34 cellular contexts compared by ENCODE assay signal in genomic region chr14:62451221-62451620, GRCh38.
"Had no signal": no experiment of that assay in that cellular context is flagged by ENCODE, and none has a peak within 500 bp of the region (broad histone marks: within the 10 kb centered on the region; RNA-seq: fewer than 3 reads in every experiment).

No MANE protein-coding gene starts in this region.

- ATAC-seq: activated CD8-positive, alpha-beta T cell treated with anti-CD3 and anti-CD28 coated beads for 36 hours; activated naive CD4-positive, alpha-beta T cell treated with anti-CD3 and anti-CD28 coated beads, Interleukin-2, amount 50 U/mL, for 72 hours; activated T-cell treated with anti-CD3 and anti-CD28 coated beads, Interleukin-2, amount 50 U/mL, for 4 hours; activated T-cell treated with anti-CD3 and anti-CD28 coated beads, Interleukin-2, amount 50 U/mL, for 72 hours; activated T-helper 17 cell treated with anti-CD3 and anti-CD28 coated beads, Interleukin-2, amount 50 U/mL, for 72 hours; body of pancreas had no signal

- H3K27me3 Mint-ChIP-seq: activated B cell treated with CpG ODN at 0.5 μM for 24 hours; activated CD4-positive, alpha-beta memory T cell treated with anti-CD3 and anti-CD28 coated beads for 36 hours; activated CD4-positive, alpha-beta T cell treated with anti-CD3 and anti-CD28 coated beads, Interleukin-2, amount 10 ng/mL, durations not matched to agents 24 days and 14 days; activated CD8-positive, alpha-beta T cell treated with anti-CD3 and anti-CD28 coated beads for 36 hours; activated naive CD8-positive, alpha-beta T cell treated with anti-CD3 and anti-CD28 coated beads for 36 hours; activated T-helper 17 cell treated with anti-CD3 and anti-CD28 coated beads, Interleukin-2, amount 50 U/mL, for 72 hours had no signal

- H3K9me3 ChIP-seq: adrenal gland, body of pancreas had no signal

- H3K36me3 Mint-ChIP-seq: activated CD4-positive, alpha-beta memory T cell treated with anti-CD3 and anti-CD28 coated beads for 36 hours; activated naive CD4-positive, alpha-beta T cell treated with anti-CD3 and anti-CD28 coated beads, Interleukin-2, amount 50 U/mL, for 72 hours; activated naive CD8-positive, alpha-beta T cell treated with anti-CD3 and anti-CD28 coated beads for 36 hours had no signal

- H3K27ac Mint-ChIP-seq: activated B cell treated with CpG ODN at 0.5 μM for 24 hours; activated CD4-positive, alpha-beta memory T cell treated with anti-CD3 and anti-CD28 coated beads for 36 hours; activated CD4-positive, alpha-beta T cell treated with anti-CD3 and anti-CD28 coated beads, Interleukin-2, amount 10 ng/mL, durations not matched to agents 24 days and 14 days; activated CD8-positive, alpha-beta T cell treated with anti-CD3 and anti-CD28 coated beads for 36 hours; activated naive CD4-positive, alpha-beta T cell treated with anti-CD3 and anti-CD28 coated beads for 36 hours; activated naive CD4-positive, alpha-beta T cell treated with anti-CD3 and anti-CD28 coated beads, Interleukin-2, amount 50 U/mL, for 72 hours; activated naive CD8-positive, alpha-beta T cell treated with anti-CD3 and anti-CD28 coated beads for 36 hours; activated T-cell treated with anti-CD3 and anti-CD28 coated beads, Interleukin-2, amount 50 U/mL, for 72 hours; activated T-helper 1 cell treated with anti-CD3 and anti-CD28 coated beads, Interleukin-12 subunit alpha, Interleukin-12 subunit beta, Interleukin-2, Interleukin-4 antibody, amounts not matched to agents 30 ng/mL and 10 ng/mL and 1 ng/mL, durations not matched to agents 14 hours and 24 hours and 36 hours; activated T-helper 17 cell treated with anti-CD3 and anti-CD28 coated beads, Interleukin-2, amount 50 U/mL, for 72 hours; T-helper 1 cell treated with Interleukin-12 subunit alpha and Interleukin-12 subunit beta and Interleukin-4 antibody, amounts not matched to agents 30 μg/mL and 1 μg/mL, for 36 hours; T-helper 2 cell treated with Interferon-gamma antibody and Interleukin-4, amounts not matched to agents 5 μg/mL and 100 μg/mL, for 36 hours had no signal

- H3K4me1 ChIP-seq: adrenal gland, body of pancreas had no signal

- H3K4me3 ChIP-seq: adrenal gland, body of pancreas had no signal

- H3K36me3 ChIP-seq: adrenal gland had no signal

- H3K4me1 Mint-ChIP-seq: activated B cell treated with CpG ODN at 0.5 μM for 24 hours; activated CD4-positive, alpha-beta T cell treated with anti-CD3 and anti-CD28 coated beads, Interleukin-2, amount 10 ng/mL, durations not matched to agents 24 days and 14 days; activated naive CD8-positive, alpha-beta T cell treated with anti-CD3 and anti-CD28 coated beads for 36 hours; activated T-helper 17 cell treated with anti-CD3 and anti-CD28 coated beads, Interleukin-2, amount 50 U/mL, for 72 hours had no signal

- H3K27me3 ChIP-seq: adrenal gland, body of pancreas had no signal

- H3K4me3 Mint-ChIP-seq: activated B cell treated with CpG ODN at 0.5 μM for 24 hours; activated CD4-positive, alpha-beta memory T cell treated with anti-CD3 and anti-CD28 coated beads for 36 hours; activated CD4-positive, alpha-beta T cell treated with anti-CD3 and anti-CD28 coated beads, Interleukin-2, amount 10 ng/mL, durations not matched to agents 24 days and 14 days; activated CD8-positive, alpha-beta T cell treated with anti-CD3 and anti-CD28 coated beads for 36 hours; activated naive CD4-positive, alpha-beta T cell treated with anti-CD3 and anti-CD28 coated beads for 36 hours; activated naive CD8-positive, alpha-beta T cell treated with anti-CD3 and anti-CD28 coated beads for 36 hours; activated T-cell treated with anti-CD3 and anti-CD28 coated beads, Interleukin-2, amount 50 U/mL, for 4 hours; activated T-cell treated with anti-CD3 and anti-CD28 coated beads, Interleukin-2, amount 50 U/mL, for 72 hours; activated T-helper 1 cell treated with anti-CD3 and anti-CD28 coated beads, Interleukin-12 subunit alpha, Interleukin-12 subunit beta, Interleukin-2, Interleukin-4 antibody, amounts not matched to agents 30 ng/mL and 10 ng/mL and 1 ng/mL, durations not matched to agents 14 hours and 24 hours and 36 hours; activated T-helper 17 cell treated with anti-CD3 and anti-CD28 coated beads, Interleukin-2, amount 50 U/mL, for 72 hours; T-helper 1 cell treated with Interleukin-12 subunit alpha and Interleukin-12 subunit beta and Interleukin-4 antibody, amounts not matched to agents 30 μg/mL and 1 μg/mL, for 36 hours; T-helper 2 cell treated with Interferon-gamma antibody and Interleukin-4, amounts not matched to agents 5 μg/mL and 100 μg/mL, for 36 hours had no signal

- DNase-seq: activated B cell treated with CpG ODN at 0.5 μM for 24 hours; activated CD4-positive, alpha-beta memory T cell treated with anti-CD3 and anti-CD28 coated beads for 36 hours; activated CD4-positive, alpha-beta T cell treated with anti-CD3 and anti-CD28 coated beads for 4 hours; activated CD4-positive, alpha-beta T cell treated with anti-CD3 and anti-CD28 coated beads, Interleukin-2, amount 10 ng/mL, durations not matched to agents 24 days and 14 days; activated CD4-positive, alpha-beta T cell treated with anti-CD3 and anti-CD28 coated beads, Interleukin-2, amount 50 U/mL, for 1 hour; activated CD4-positive, alpha-beta T cell treated with anti-CD3 and anti-CD28 coated beads, Interleukin-2, amount 50 U/mL, for 4 hours; activated CD4-positive, CD25-positive, alpha-beta regulatory T cell treated with anti-CD3 and anti-CD28 coated beads, Interleukin-2, amount 50 U/mL, for 72 hours; activated CD8-positive, alpha-beta memory T cell treated with anti-CD3 and anti-CD28 coated beads, Interleukin-2, amount 50 U/mL, for 4 hours; activated CD8-positive, alpha-beta T cell treated with anti-CD3 and anti-CD28 coated beads for 36 hours; activated effector memory CD4-positive, alpha-beta T cell treated with Interleukin-2 at 50 U/mL for 16 hours; activated gamma-delta T cell; activated naive CD4-positive, alpha-beta T cell treated with anti-CD3 and anti-CD28 coated beads for 36 hours; activated naive CD4-positive, alpha-beta T cell treated with anti-CD3 and anti-CD28 coated beads, Interleukin-2, amount 50 U/mL, for 16 hours; activated naive CD8-positive, alpha-beta T cell treated with anti-CD3 and anti-CD28 coated beads for 36 hours; activated T-cell treated with anti-CD3 and anti-CD28 coated beads for 4 hours; activated T-cell treated with anti-CD3 and anti-CD28 coated beads, Interleukin-2, amount 50 U/mL, for 1 hour; activated T-cell treated with anti-CD3 and anti-CD28 coated beads, Interleukin-2, amount 50 U/mL, for 4 hours; activated T-cell treated with anti-CD3 and anti-CD28 coated beads, Interleukin-2, amount 50 U/mL, for 72 hours; adrenal gland; amniotic stem cell; aorta; body of pancreas; central memory CD4-positive, alpha-beta T cell; T-helper 1 cell; T-helper 2 cell; T-helper 9 cell had no signal

- H3K27ac ChIP-seq: adrenal gland, body of pancreas, VCaP had no signal

- FAIRE-seq: astrocyte, TTC549 had no signal

- H3K9me3 Mint-ChIP-seq: activated CD4-positive, alpha-beta T cell treated with anti-CD3 and anti-CD28 coated beads, Interleukin-2, amount 10 ng/mL, durations not matched to agents 24 days and 14 days; activated naive CD4-positive, alpha-beta T cell treated with anti-CD3 and anti-CD28 coated beads for 36 hours; activated naive CD4-positive, alpha-beta T cell treated with anti-CD3 and anti-CD28 coated beads, Interleukin-2, amount 50 U/mL, for 72 hours had no signal
